In genomic region chr11:14644396-14645246, GRCh38 we compare ENCODE assay signal across 8 cellular contexts. TPM values are rescaled to one million over a fixed set of nuclear protein-coding genes. Genes with fewer than 3 reads are reported as not detected.
A peak's percentile ranks its signal among the peaks of the same experiment; 100 is the strongest.
DNase-seq lines count a peak whose midpoint lies in the region; ATAC-seq and TF ChIP-seq lines count a peak whose summit lies in the region.

No MANE protein-coding gene starts in this region.

- intact Hi-C loops in cardiac septum (cut with DNase I) = loop anchor here (5.0 kb wide), 1 partner anchor 107 kb away; no protein-coding TSS in a partner anchor
- intact Hi-C loops in psoas muscle (cut with DNase I) = loop anchor here in 1 of 2 donors (10.0 kb wide), 1 partner anchor 120 kb away; the partner anchor contains the start of gene PSMA1

- H3K36me3 ChIP-seq in psoas muscle (ENCODE audit: insufficient read depth in 1 of 2, low read depth in 1 of 2) = no peaks in the 10 kb centered on the region

- H3K27ac ChIP-seq in psoas muscle = no peak overlapping the region

- peaks cover 3% of the 10 kb centered on the region for H3K4me1 ChIP-seq in psoas muscle

- H3K9me3 ChIP-seq in psoas muscle = no peaks in the 10 kb centered on the region

- ATAC-seq in GM18907 (IDR thresholded peaks at IDR 0.05; ENCODE audit: unreplicated experiment) (peak; percentile 50), HG03139 (IDR thresholded peaks at IDR 0.05; ENCODE audit: unreplicated experiment) (peak; percentile 39), psoas muscle (peak; percentile 38 to 69 (median 46))

- CTCF ChIA-PET in activated naive CD4-positive, alpha-beta T cell treated with anti-CD3 and anti-CD28 coated beads, Interleukin-2, amount 10 ng/mL, durations not matched to agents 7 days and 5 days (lab: Charles Lee) = interaction anchor here (0.7 to 3.6 kb wide), 14 partner anchors 21 to 263 kb away, joined by 3 to 23 read pairs (median 4); partner anchors contain the start of genes CYP2R1 and PSMA1

- TF ChIP-seq CTCF in psoas muscle (IDR thresholded peaks at IDR 0.05) = no peak

- H3K9me3 Mint-ChIP-seq in activated naive CD4-positive, alpha-beta T cell treated with anti-CD3 and anti-CD28 coated beads, Interleukin-2, amount 10 ng/mL, durations not matched to agents 7 days and 5 days = no peaks in the 10 kb centered on the region

- peak overlapping the region; percentile 84 for H3K27ac Mint-ChIP-seq in activated naive CD4-positive, alpha-beta T cell treated with anti-CD3 and anti-CD28 coated beads, Interleukin-2, amount 10 ng/mL, durations not matched to agents 7 days and 5 days

- H3K27me3 Mint-ChIP-seq in activated naive CD4-positive, alpha-beta T cell treated with anti-CD3 and anti-CD28 coated beads, Interleukin-2, amount 10 ng/mL, durations not matched to agents 7 days and 5 days = no peaks in the 10 kb centered on the region

- peaks cover 62% of the 10 kb centered on the region for H3K36me3 Mint-ChIP-seq in activated naive CD4-positive, alpha-beta T cell treated with anti-CD3 and anti-CD28 coated beads, Interleukin-2, amount 10 ng/mL, durations not matched to agents 7 days and 5 days

- H3K27me3 ChIP-seq in psoas muscle (ENCODE audit: insufficient read depth in 3 of 3, low read length in 2 of 3) = peaks cover 0 to 22% (median 0%) of the 10 kb centered on the region in 3 donors

- 0 to 1% (median 1%) methylated on average over 43 to 56 of the region's 56 CpGs for WGBS in psoas muscle, 3 donors

- DNase-seq in AG20443 (ENCODE audit: low spot score) (peak; percentile 35), RPMI8226 (peak; percentile 34), cardiac septum (ENCODE audit: low spot score) (peak; percentile 81), psoas muscle (peak; percentile 18 to 57), SKM-1 treated with dmso at 0.1 percent for 144 hours (lab: John Stamatoyannopoulos, UW; ENCODE audit: unreplicated experiment) (no peak)
- DNase-seq in activated naive CD4-positive, alpha-beta T cell treated with anti-CD3 and anti-CD28 coated beads, Interleukin-2, amount 10 ng/mL, durations not matched to agents 7 days and 5 days = peak; percentile 59

- peaks cover 49% of the 10 kb centered on the region for H3K4me1 Mint-ChIP-seq in activated naive CD4-positive, alpha-beta T cell treated with anti-CD3 and anti-CD28 coated beads, Interleukin-2, amount 10 ng/mL, durations not matched to agents 7 days and 5 days

- peak overlapping the region; percentile 76 for H3K4me3 Mint-ChIP-seq in activated naive CD4-positive, alpha-beta T cell treated with anti-CD3 and anti-CD28 coated beads, Interleukin-2, amount 10 ng/mL, durations not matched to agents 7 days and 5 days

- peak overlapping the region; percentile 87 for H3K4me3 ChIP-seq in psoas muscle

RNA-seq across cellular contexts. Expression of gene PDE3B, which starts 1.0 kb away (rescaled TPM):
- total RNA-seq in cardiac septum (8.7 TPM), psoas muscle (under 1 TPM; 0.26 to 0.59 (median 0.33) TPM)
- under 1 TPM; 0.11 to 0.40 (median 0.18) TPM for polyA plus RNA-seq in psoas muscle
